In genomic region chr16:68395806-68396205, GRCh38 we compare ENCODE assay signal across 15 cellular contexts. TPM values are rescaled to one million over a fixed set of nuclear protein-coding genes. Genes with fewer than 3 reads are reported as not detected.
"Had no signal": no experiment of that assay in that cellular context is flagged by ENCODE, and none has a peak within 500 bp of the region (broad histone marks: within the 10 kb centered on the region; RNA-seq: fewer than 3 reads in every experiment).

No MANE protein-coding gene starts in this region.

- H3K4me3 ChIP-seq: breast epithelium, lung, pancreas, uterus had no signal

- H3K9me3 ChIP-seq: breast epithelium, pancreas, uterus had no signal

- H3K36me3 Mint-ChIP-seq: activated naive CD8-positive, alpha-beta T cell; natural killer cell treated with Interleukin-12 subunit alpha and Interleukin-12 subunit beta and Interleukin-15 and Interleukin-18, amount 100 ng/mL, for 72 hours had no signal

- H3K27ac Mint-ChIP-seq: activated CD8-positive, alpha-beta T cell treated with anti-CD3 and anti-CD28 coated beads, Interleukin-2, amount 10 ng/mL, durations not matched to agents 7 days and 5 days; activated naive CD8-positive, alpha-beta T cell; activated T-helper 1 cell treated with anti-CD3 and anti-CD28 coated beads, Interleukin-12 subunit alpha, Interleukin-12 subunit beta, Interleukin-2, Interleukin-4 antibody, amounts not matched to agents 30 ng/mL and 10 ng/mL and 1 ng/mL, durations not matched to agents 14 hours and 24 hours and 36 hours; natural killer cell treated with Interleukin-12 subunit alpha and Interleukin-12 subunit beta and Interleukin-15 and Interleukin-18, amount 100 ng/mL, for 72 hours had no signal

- DNase-seq: cerebellar nuclear complex, right cardiac atrium, uterus had no signal

- FAIRE-seq: endometrium, pancreas had no signal

- H3K36me3 ChIP-seq: breast epithelium, pancreas, uterus had no signal

- H3K4me1 ChIP-seq: breast epithelium, pancreas, uterus had no signal

- ATAC-seq: activated CD4-positive, CD25-positive, alpha-beta regulatory T cell treated with anti-CD3 and anti-CD28 coated beads, Interleukin-2, amount 50 U/mL, for 24 hours; natural killer cell treated with Interleukin-12 subunit alpha and Interleukin-12 subunit beta and Interleukin-15 and Interleukin-18, amount 100 ng/mL, for 72 hours had no signal

- H3K9me3 Mint-ChIP-seq: activated T-helper 1 cell treated with anti-CD3 and anti-CD28 coated beads, Interleukin-12 subunit alpha, Interleukin-12 subunit beta, Interleukin-2, Interleukin-4 antibody, amounts not matched to agents 30 ng/mL and 10 ng/mL and 1 ng/mL, durations not matched to agents 14 hours and 24 hours and 36 hours; natural killer cell treated with Interleukin-12 subunit alpha and Interleukin-12 subunit beta and Interleukin-15 and Interleukin-18, amount 100 ng/mL, for 72 hours had no signal

- H3K27me3 ChIP-seq: breast epithelium, pancreas, uterus had no signal

- H3K27ac ChIP-seq: breast epithelium, pancreas, uterus, VCaP had no signal

- H3K4me3 Mint-ChIP-seq: activated CD8-positive, alpha-beta T cell treated with anti-CD3 and anti-CD28 coated beads, Interleukin-2, amount 10 ng/mL, durations not matched to agents 7 days and 5 days; activated naive CD8-positive, alpha-beta T cell; activated T-helper 1 cell treated with anti-CD3 and anti-CD28 coated beads, Interleukin-12 subunit alpha, Interleukin-12 subunit beta, Interleukin-2, Interleukin-4 antibody, amounts not matched to agents 30 ng/mL and 10 ng/mL and 1 ng/mL, durations not matched to agents 14 hours and 24 hours and 36 hours; natural killer cell treated with Interleukin-12 subunit alpha and Interleukin-12 subunit beta and Interleukin-15 and Interleukin-18, amount 100 ng/mL, for 72 hours had no signal

- H3K27me3 Mint-ChIP-seq: activated naive CD8-positive, alpha-beta T cell; natural killer cell treated with Interleukin-12 subunit alpha and Interleukin-12 subunit beta and Interleukin-15 and Interleukin-18, amount 100 ng/mL, for 72 hours had no signal

RNA-seq across cellular contexts. Expression of gene SMPD3, which starts 52.5 kb away (rescaled TPM):
- total RNA-seq: epithelial cell of proximal tubule, pulmonary artery endothelial cell had no signal
